In genomic region chr14:93936245-93936644, GRCh38 we compare ENCODE assay signal across 9 cellular contexts. TPM values are rescaled to one million over a fixed set of nuclear protein-coding genes. Genes with fewer than 3 reads are reported as not detected.
A peak's percentile ranks its signal among the peaks of the same experiment; 100 is the strongest.
DNase-seq lines count a peak whose midpoint lies in the region; ATAC-seq, FAIRE-seq and TF ChIP-seq lines count a peak whose summit lies in the region.
"Had no signal": no experiment of that assay in that cellular context is flagged by ENCODE, and none has a peak within 500 bp of the region (broad histone marks: within the 10 kb centered on the region; RNA-seq: fewer than 3 reads in every experiment).

No MANE protein-coding gene starts in this region.

- H3K27ac ChIP-seq in CD4-positive, CD25-positive, alpha-beta regulatory T cell (ENCODE audit: insufficient read depth, low read length, poor library complexity, severe bottlenecking): no peak overlapping the region
- H3K27ac ChIP-seq in GM23248: no peak overlapping the region

- in situ Hi-C loops in GM23248 (cut with MboI): loop anchor here (10.0 kb wide), 1 partner anchor 199 kb away; no protein-coding TSS in a partner anchor

- no peak overlapping the region for H3K4me2 ChIP-seq in GM23248 (ENCODE audit: unreplicated experiment)

- 26 to 27% methylated on average over 5 of the region's 5 CpGs for WGBS in GM23248 (ENCODE audit: low coverage in 1 of 2, low lambda C conversion rate in 2 of 2, missing lambda C conversion rate in 2 of 2), 2 experiments

- H4K20me1 ChIP-seq in GM23248 (ENCODE audit: insufficient read depth): no peaks in the 10 kb centered on the region

- no peak for ATAC-seq in CD4-positive, CD25-positive, alpha-beta regulatory T cell (ENCODE audit: low read depth in 2 of 2)
- ATAC-seq in GM18873 (IDR thresholded peaks at IDR 0.05; ENCODE audit: low FRiP score, unreplicated experiment) (no peak), HG03442 (IDR thresholded peaks at IDR 0.05; ENCODE audit: unreplicated experiment) (no peak), GM19328 (IDR thresholded peaks at IDR 0.05; ENCODE audit: unreplicated experiment) (no peak)

- no peak overlapping the region for H3K4me3 Mint-ChIP-seq in CD4-positive, CD25-positive, alpha-beta regulatory T cell

- H3K9me3 Mint-ChIP-seq in CD4-positive, CD25-positive, alpha-beta regulatory T cell: no peaks in the 10 kb centered on the region

- H3K9me2 ChIP-seq in GM23248 (ENCODE audit: insufficient read depth): no peaks in the 10 kb centered on the region

- peak; percentile 36 for TF ChIP-seq CTCF in fibroblast of mammary gland (conservative IDR thresholded peaks at IDR 0.05; ENCODE audit: control insufficient read depth, insufficient read depth, low read depth, low read length)

- H3K79me2 ChIP-seq in GM23248 (ENCODE audit: insufficient read depth): no peaks in the 10 kb centered on the region

- no peak for FAIRE-seq in urothelium cell line (lab: Jason Lieb, UNC)

- H3K27me3 ChIP-seq in CD4-positive, CD25-positive, alpha-beta regulatory T cell (ENCODE audit: control insufficient read depth, insufficient read depth, low read length): no peaks in the 10 kb centered on the region
- peaks cover 24% of the 10 kb centered on the region; the same call in 1 of the 2 replicates for H3K27me3 ChIP-seq in GM23248 (replicated peaks; ENCODE audit: insufficient read depth)

- peaks cover 10% of the 10 kb centered on the region for H3K4me1 ChIP-seq in CD4-positive, CD25-positive, alpha-beta regulatory T cell (ENCODE audit: control insufficient read depth, insufficient read depth, low read length, poor library complexity, severe bottlenecking)
- H3K4me1 ChIP-seq in GM23248 (ENCODE audit: insufficient read depth): no peaks in the 10 kb centered on the region

- peaks cover 4% of the 10 kb centered on the region for H3K27me3 Mint-ChIP-seq in CD4-positive, CD25-positive, alpha-beta regulatory T cell

- peak in 2 of 3 donors; percentile 24 to 48 for DNase-seq in CD4-positive, CD25-positive, alpha-beta regulatory T cell
- peak; percentile 43 for DNase-seq in GM23248
- peak; percentile 45 for DNase-seq in OCI-M1 (lab: John Stamatoyannopoulos, UW)
- no peak for DNase-seq in fibroblast of mammary gland (ENCODE audit: low read depth)
- DNase-seq in urothelium cell line (ENCODE audit: low spot score): peak; percentile 30

- peaks cover 2% of the 10 kb centered on the region for H3K36me3 ChIP-seq in CD4-positive, CD25-positive, alpha-beta regulatory T cell (ENCODE audit: control insufficient read depth, insufficient read depth, low read length)
- H3K36me3 ChIP-seq in GM23248 (ENCODE audit: low read depth): no peaks in the 10 kb centered on the region

- no peak overlapping the region for H2AFZ ChIP-seq in GM23248

- H3K36me3 Mint-ChIP-seq in CD4-positive, CD25-positive, alpha-beta regulatory T cell: no peaks in the 10 kb centered on the region

- no peak overlapping the region for H3K4me3 ChIP-seq in CD4-positive, CD25-positive, alpha-beta regulatory T cell (ENCODE audit: low read depth, low read length)
- no peak overlapping the region for H3K4me3 ChIP-seq in GM23248
- H3K4me3 ChIP-seq in fibroblast of mammary gland (ENCODE audit: control insufficient read depth, low read depth, low read length): no peak overlapping the region

- no peak overlapping the region for H3K27ac Mint-ChIP-seq in CD4-positive, CD25-positive, alpha-beta regulatory T cell

- no peaks in the 10 kb centered on the region for H3K9me3 ChIP-seq in CD4-positive, CD25-positive, alpha-beta regulatory T cell (ENCODE audit: control insufficient read depth in 2 of 2, low read length in 2 of 2)
- no peaks in the 10 kb centered on the region for H3K9me3 ChIP-seq in GM23248 (ENCODE audit: low read depth)

- peaks cover 0 to 17% (median 9%) of the 10 kb centered on the region in 4 donors for H3K4me1 Mint-ChIP-seq in CD4-positive, CD25-positive, alpha-beta regulatory T cell

- H3K9ac ChIP-seq in GM23248: no peak overlapping the region

- no peaks in the 10 kb centered on the region for H3F3A ChIP-seq in GM23248 (ENCODE audit: insufficient read depth)

RNA-seq across cellular contexts. Expression of gene FAM181A, which starts 9.1 kb away (rescaled TPM):
- not detected for total RNA-seq in CD4-positive, CD25-positive, alpha-beta regulatory T cell
- not detected for polyA plus RNA-seq in CD4-positive, CD25-positive, alpha-beta regulatory T cell
- total RNA-seq in GM23248 (2014; rRNA removed; shearing (Covaris generic)): not detected in 2 replicates
- polyA plus RNA-seq in GM23248 (2016; fragmentation: Nextera tagmentation; extraction: Ambion mirVana): not detected in 2 replicates
- polyA plus RNA-seq: esophagus had no signal

RNA-seq across cellular contexts. Expression of gene ASB2, which starts 40.1 kb away (rescaled TPM):
- 0.96 TPM for total RNA-seq in CD4-positive, CD25-positive, alpha-beta regulatory T cell
- 1 to 10 TPM; 2.6 to 5.7 (median 4.9) TPM for polyA plus RNA-seq in CD4-positive, CD25-positive, alpha-beta regulatory T cell
- not detected in 2 replicates for total RNA-seq in GM23248 (2014; rRNA removed; shearing (Covaris generic))
- 0.06 and 0.18 TPM in 2 replicates for polyA plus RNA-seq in GM23248 (2016; fragmentation: Nextera tagmentation; extraction: Ambion mirVana)
